8 cellular contexts compared by ENCODE assay signal in genomic region chr20:62808211-62808865, GRCh38. TPM values are rescaled to one million over a fixed set of nuclear protein-coding genes. Genes with fewer than 3 reads are reported as not detected.
A peak's percentile ranks its signal among the peaks of the same experiment; 100 is the strongest.
DNase-seq lines count a peak whose midpoint lies in the region; ATAC-seq, FAIRE-seq and TF ChIP-seq lines count a peak whose summit lies in the region.

No MANE protein-coding gene starts in this region.

- TF ChIP-seq CTCF in CD8-positive, alpha-beta T cell (IDR thresholded peaks at IDR 0.05) = peak; percentile 95

- FAIRE-seq in HTR-8/SVneo (lab: Jason Lieb, UNC) = peak; percentile 58

- ATAC-seq in CD8-positive, alpha-beta T cell = peak; percentile 49
- ATAC-seq in SK-N-SH treated with all-trans-retinoic acid at 6 μM for 48 hours (peak; percentile 78), sciatic nerve (peak; percentile 66), HG03520 (IDR thresholded peaks at IDR 0.05; ENCODE audit: unreplicated experiment) (no peak), GM19397 (IDR thresholded peaks at IDR 0.05; ENCODE audit: unreplicated experiment) (no peak)

- H3K4me3 Mint-ChIP-seq in CD8-positive, alpha-beta T cell = peak overlapping the region; percentile 50
- H3K4me3 Mint-ChIP-seq in activated naive CD4-positive, alpha-beta T cell treated with anti-CD3 and anti-CD28 coated beads, Interleukin-2, amount 10 ng/mL, durations not matched to agents 7 days and 5 days = peak overlapping the region; percentile 53

- peak overlapping the region; percentile 60 for H3K27ac Mint-ChIP-seq in CD8-positive, alpha-beta T cell
- H3K27ac Mint-ChIP-seq in activated naive CD4-positive, alpha-beta T cell treated with anti-CD3 and anti-CD28 coated beads, Interleukin-2, amount 10 ng/mL, durations not matched to agents 7 days and 5 days = peak overlapping the region; percentile 56

- peaks cover 33% of the 10 kb centered on the region for H3K36me3 ChIP-seq in CD8-positive, alpha-beta T cell (ENCODE audit: insufficient read depth, low read length)

- intact Hi-C loops in CD8-positive, alpha-beta T cell (cut with DNase I, micrococcal nuclease) = loop anchor here (1.0 to 10.0 kb wide), 11 partner anchors 14 to 684 kb away; partner anchors contain the start of genes ADRM1 (in 1 of the 2), LSM14B (in 1 of the 2), RPS21 (in 1 of the 2) and TCFL5 (in 1 of the 2)
- intact Hi-C loops in head of caudate nucleus (cut with DNase I) (no loop called here), sciatic nerve (cut with DNase I) (no loop called here)

- peak; percentile 58 to 87 (median 75) for DNase-seq in CD8-positive, alpha-beta T cell
- DNase-seq in HTR-8/SVneo (ENCODE audit: insufficient read length, low spot score) = peak; percentile 95
- peak; percentile 81 for DNase-seq in activated naive CD4-positive, alpha-beta T cell treated with anti-CD3 and anti-CD28 coated beads, Interleukin-2, amount 10 ng/mL, durations not matched to agents 7 days and 5 days
- peak in 41 of 42 donors; percentile 61 to 92 (median 81) for DNase-seq in head of caudate nucleus
- peak; percentile 86 for DNase-seq in sciatic nerve (ENCODE audit: low spot score)

- H3K4me3 ChIP-seq in CD8-positive, alpha-beta T cell (ENCODE audit: low read depth, low read length) = no peak overlapping the region

- H3K9me3 Mint-ChIP-seq in CD8-positive, alpha-beta T cell = no peaks in the 10 kb centered on the region
- H3K9me3 Mint-ChIP-seq in activated naive CD4-positive, alpha-beta T cell treated with anti-CD3 and anti-CD28 coated beads, Interleukin-2, amount 10 ng/mL, durations not matched to agents 7 days and 5 days = no peaks in the 10 kb centered on the region

- H3K4me1 ChIP-seq in CD8-positive, alpha-beta T cell (ENCODE audit: insufficient read depth, low read length) = peaks cover 37% of the 10 kb centered on the region

- H3K27ac ChIP-seq in CD8-positive, alpha-beta T cell (ENCODE audit: low read depth, low read length) = no peak overlapping the region

- POLR2A ChIA-PET in CD8-positive, alpha-beta T cell (lab: Charles Lee) = interaction anchor here (1.0 to 5.1 kb wide), 6 partner anchors 8 to 157 kb away, joined by 3 to 42 read pairs (median 6); partner anchors contain the start of genes COL9A3 and MRGBP

- H3K4me1 Mint-ChIP-seq in CD8-positive, alpha-beta T cell (ENCODE audit: low read depth) = peaks cover 29% of the 10 kb centered on the region
- H3K4me1 Mint-ChIP-seq in activated naive CD4-positive, alpha-beta T cell treated with anti-CD3 and anti-CD28 coated beads, Interleukin-2, amount 10 ng/mL, durations not matched to agents 7 days and 5 days = peaks cover 31% of the 10 kb centered on the region

- H3K9me3 ChIP-seq in CD8-positive, alpha-beta T cell (ENCODE audit: low read length) = no peaks in the 10 kb centered on the region

- H3K27me3 ChIP-seq in CD8-positive, alpha-beta T cell (ENCODE audit: insufficient read depth, low read length) = no peaks in the 10 kb centered on the region

- peaks cover 53% of the 10 kb centered on the region for H3K36me3 Mint-ChIP-seq in CD8-positive, alpha-beta T cell
- H3K36me3 Mint-ChIP-seq in activated naive CD4-positive, alpha-beta T cell treated with anti-CD3 and anti-CD28 coated beads, Interleukin-2, amount 10 ng/mL, durations not matched to agents 7 days and 5 days = peaks cover 22% of the 10 kb centered on the region

- CTCF ChIA-PET in CD8-positive, alpha-beta T cell (lab: Charles Lee) = interaction anchor here (0.6 to 3.1 kb wide), 47 partner anchors 10 to 509 kb away, joined by 3 to 39 read pairs (median 4); partner anchors contain the start of genes ADRM1, MRGBP, SLCO4A1 and TCFL5
- CTCF ChIA-PET in activated naive CD4-positive, alpha-beta T cell treated with anti-CD3 and anti-CD28 coated beads, Interleukin-2, amount 10 ng/mL, durations not matched to agents 7 days and 5 days (lab: Charles Lee) = interaction anchor here (0.7 to 2.2 kb wide), 16 partner anchors 11 to 399 kb away, joined by 3 to 14 read pairs (median 4); no protein-coding TSS in a partner anchor

- H3K27me3 Mint-ChIP-seq in CD8-positive, alpha-beta T cell (ENCODE audit: low read depth) = no peaks in the 10 kb centered on the region
- no peaks in the 10 kb centered on the region for H3K27me3 Mint-ChIP-seq in activated naive CD4-positive, alpha-beta T cell treated with anti-CD3 and anti-CD28 coated beads, Interleukin-2, amount 10 ng/mL, durations not matched to agents 7 days and 5 days

TF ChIP-seq in SK-N-SH treated with all-trans-retinoic acid at 6 μM for 48 hours, 23 proteins besides CTCF, POLR2A, EP300 and RAD21:
- TF ChIP-seq OSR1 (CRISPR knock-in tag; IDR thresholded peaks at IDR 0.05) = no peak

RNA-seq across cellular contexts. Expression of gene OGFR, which starts 3.7 kb away (rescaled TPM):
- 10 to 100 TPM; 47.8 to 52.2 TPM for total RNA-seq in CD8-positive, alpha-beta T cell
- 52.7 TPM for total RNA-seq in sciatic nerve

RNA-seq across cellular contexts. Expression of gene COL9A3, which starts 8.5 kb away (rescaled TPM):
- not detected for total RNA-seq in CD8-positive, alpha-beta T cell
- 69.6 TPM for total RNA-seq in sciatic nerve

RNA-seq across cellular contexts. Expression of gene MRGBP, which starts 12.1 kb away (rescaled TPM):
- 1 to 10 TPM; 7.8 to 8.6 TPM for total RNA-seq in CD8-positive, alpha-beta T cell
- total RNA-seq in sciatic nerve = 10.4 TPM

RNA-seq across cellular contexts. Expression of gene TCFL5, which starts 53.3 kb away (rescaled TPM):
- total RNA-seq in CD8-positive, alpha-beta T cell = 1 to 10 TPM; 4.3 to 4.8 TPM
- 14.6 TPM for total RNA-seq in sciatic nerve

Comparison
In these comparisons a context has a peak if more than half of its experiments do, and no peak if none do; other contexts are left out.
1. ATAC-seq: peak in CD8-positive, alpha-beta T cell (single experiment), SK-N-SH treated with all-trans-retinoic acid at 6 μM for 48 hours (single experiment) and sciatic nerve (single experiment); none in HG03520 (single experiment) and GM19397 (single experiment).
2. RNA of gene COL9A3, which starts 8.5 kb away (total RNA-seq): 69.6 TPM in sciatic nerve (single experiment); not detected in CD8-positive, alpha-beta T cell; every median in the first group is over 10 times any median in the second.
3. intact Hi-C loops: an anchor here in CD8-positive, alpha-beta T cell (1.0 to 10.0 kb wide); none called in head of caudate nucleus and sciatic nerve.
4. Peak in every context shown above with its lines, with median percentiles within 50 percentile points of each other: DNase-seq.